1 cellular context compared by ENCODE assay signal in genomic region chr16:84810518-84811273, GRCh38.
TF ChIP-seq lines count a peak whose summit lies in the region.

No MANE protein-coding gene starts in this region.

TF ChIP-seq in K562, 482 proteins besides CTCF, POLR2A, EP300 and RAD21 (continued from another document):
- TF ChIP-seq HMGXB4 (CRISPR knock-in tag; IDR thresholded peaks at IDR 0.05) (0 out of 2 replicates have a peak, but pooled peaks have one; percentile 32), SIN3B (IDR thresholded peaks at IDR 0.05; ENCODE audit: low read depth) (no peak), CEBPG (CRISPR knock-in tag; IDR thresholded peaks at IDR 0.05) (no peak), CEBPG (tag; conservative IDR thresholded peaks at IDR 0.05 in 1 of 2, IDR thresholded peaks at IDR 0.05 in 1 of 2) (peak in 1 of 2 experiments; percentile 81; a peak in 3 of 4 replicates), NFYB (IDR thresholded peaks at IDR 0.05; ENCODE audit: extremely low read depth, insufficient read length) (no peak), FUS (optimal IDR thresholded peaks at IDR 0.05; ENCODE audit: low read depth, low read length) (no peak), ETV5 (CRISPR knock-in tag; IDR thresholded peaks at IDR 0.05; ENCODE audit: low read depth) (no peak), ETV1 (tag; conservative IDR thresholded peaks at IDR 0.05; ENCODE audit: low read depth) (peak; percentile 58)
TF ChIP-seq in K562: peak in this region for 4.
